In the genomic region with DNA sequence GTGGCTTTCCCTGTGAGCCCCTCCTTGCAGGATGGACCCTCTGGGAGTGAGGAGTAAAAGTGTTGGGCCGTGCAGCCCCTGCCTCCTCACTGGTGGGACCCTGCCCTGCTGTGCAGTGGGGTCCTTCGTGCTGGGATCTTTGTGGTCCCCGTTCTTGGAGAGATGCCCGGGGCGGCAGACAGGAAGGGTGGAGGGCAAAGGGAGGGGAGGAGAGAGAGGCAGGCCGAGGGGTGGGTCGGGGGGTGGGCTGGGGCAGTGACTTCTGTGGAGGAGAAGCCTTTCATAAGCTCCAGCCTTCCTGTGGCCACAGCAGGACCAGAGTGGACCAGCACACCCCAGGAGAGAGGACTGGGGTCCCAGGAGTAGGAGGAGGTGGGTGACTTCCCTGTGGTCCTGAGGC, we compare ENCODE assay signal across 2 cellular contexts.
TF ChIP-seq lines count a peak whose summit lies in the region.

A gene (plus strand): TSS at position 283 of the 400 bp plus-strand sequence. CDS start 1,922 bp downstream, outside the sequence.

TF ChIP-seq in SK-N-SH, 30 proteins besides CTCF, POLR2A, EP300 and RAD21 (continued from another document):
- TF ChIP-seq, protein P1, sequence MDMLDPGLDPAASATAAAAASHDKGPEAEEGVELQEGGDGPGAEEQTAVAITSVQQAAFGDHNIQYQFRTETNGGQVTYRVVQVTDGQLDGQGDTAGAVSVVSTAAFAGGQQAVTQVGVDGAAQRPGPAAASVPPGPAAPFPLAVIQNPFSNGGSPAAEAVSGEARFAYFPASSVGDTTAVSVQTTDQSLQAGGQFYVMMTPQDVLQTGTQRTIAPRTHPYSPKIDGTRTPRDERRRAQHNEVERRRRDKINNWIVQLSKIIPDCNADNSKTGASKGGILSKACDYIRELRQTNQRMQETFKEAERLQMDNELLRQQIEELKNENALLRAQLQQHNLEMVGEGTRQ (IDR thresholded peaks at IDR 0.05; ENCODE audit: borderline replicate concordance, low read depth, low read length), result no peak
- TF ChIP-seq, protein P2, sequence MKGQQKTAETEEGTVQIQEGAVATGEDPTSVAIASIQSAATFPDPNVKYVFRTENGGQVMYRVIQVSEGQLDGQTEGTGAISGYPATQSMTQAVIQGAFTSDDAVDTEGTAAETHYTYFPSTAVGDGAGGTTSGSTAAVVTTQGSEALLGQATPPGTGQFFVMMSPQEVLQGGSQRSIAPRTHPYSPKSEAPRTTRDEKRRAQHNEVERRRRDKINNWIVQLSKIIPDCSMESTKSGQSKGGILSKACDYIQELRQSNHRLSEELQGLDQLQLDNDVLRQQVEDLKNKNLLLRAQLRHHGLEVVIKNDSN (IDR thresholded peaks at IDR 0.05; ENCODE audit: borderline replicate concordance, low read depth), result no peak
- TF ChIP-seq, protein P3, sequence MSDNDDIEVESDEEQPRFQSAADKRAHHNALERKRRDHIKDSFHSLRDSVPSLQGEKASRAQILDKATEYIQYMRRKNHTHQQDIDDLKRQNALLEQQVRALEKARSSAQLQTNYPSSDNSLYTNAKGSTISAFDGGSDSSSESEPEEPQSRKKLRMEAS (IDR thresholded peaks at IDR 0.05; ENCODE audit: low read depth), result no peak
- TF ChIP-seq NFIC (IDR thresholded peaks at IDR 0.05; ENCODE audit: borderline replicate concordance) (no peak), POLR2AphosphoS5 (IDR thresholded peaks at IDR 0.05; ENCODE audit: low read depth, low read length) (no peak), GABPA (IDR thresholded peaks at IDR 0.05; ENCODE audit: low read depth) (no peak), SIN3A (IDR thresholded peaks at IDR 0.05; ENCODE audit: borderline replicate concordance, low read depth, low read length) (no peak), GATA2 (CRISPR knock-in tag; IDR thresholded peaks at IDR 0.05) (no peak), TEAD4 (IDR thresholded peaks at IDR 0.05; ENCODE audit: borderline replicate concordance, insufficient read depth) (no peak)

TF ChIP-seq in SK-N-SH treated with all-trans-retinoic acid at 6 μM for 48 hours, 23 proteins besides CTCF, POLR2A, EP300 and RAD21 (continued from another document):
- TF ChIP-seq, protein P4, sequence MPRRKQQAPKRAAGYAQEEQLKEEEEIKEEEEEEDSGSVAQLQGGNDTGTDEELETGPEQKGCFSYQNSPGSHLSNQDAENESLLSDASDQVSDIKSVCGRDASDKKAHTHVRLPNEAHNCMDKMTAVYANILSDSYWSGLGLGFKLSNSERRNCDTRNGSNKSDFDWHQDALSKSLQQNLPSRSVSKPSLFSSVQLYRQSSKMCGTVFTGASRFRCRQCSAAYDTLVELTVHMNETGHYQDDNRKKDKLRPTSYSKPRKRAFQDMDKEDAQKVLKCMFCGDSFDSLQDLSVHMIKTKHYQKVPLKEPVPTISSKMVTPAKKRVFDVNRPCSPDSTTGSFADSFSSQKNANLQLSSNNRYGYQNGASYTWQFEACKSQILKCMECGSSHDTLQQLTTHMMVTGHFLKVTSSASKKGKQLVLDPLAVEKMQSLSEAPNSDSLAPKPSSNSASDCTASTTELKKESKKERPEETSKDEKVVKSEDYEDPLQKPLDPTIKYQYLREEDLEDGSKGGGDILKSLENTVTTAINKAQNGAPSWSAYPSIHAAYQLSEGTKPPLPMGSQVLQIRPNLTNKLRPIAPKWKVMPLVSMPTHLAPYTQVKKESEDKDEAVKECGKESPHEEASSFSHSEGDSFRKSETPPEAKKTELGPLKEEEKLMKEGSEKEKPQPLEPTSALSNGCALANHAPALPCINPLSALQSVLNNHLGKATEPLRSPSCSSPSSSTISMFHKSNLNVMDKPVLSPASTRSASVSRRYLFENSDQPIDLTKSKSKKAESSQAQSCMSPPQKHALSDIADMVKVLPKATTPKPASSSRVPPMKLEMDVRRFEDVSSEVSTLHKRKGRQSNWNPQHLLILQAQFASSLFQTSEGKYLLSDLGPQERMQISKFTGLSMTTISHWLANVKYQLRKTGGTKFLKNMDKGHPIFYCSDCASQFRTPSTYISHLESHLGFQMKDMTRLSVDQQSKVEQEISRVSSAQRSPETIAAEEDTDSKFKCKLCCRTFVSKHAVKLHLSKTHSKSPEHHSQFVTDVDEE (CRISPR knock-in tag; IDR thresholded peaks at IDR 0.05), result no peak
- TF ChIP-seq CSDC2 (CRISPR knock-in tag; IDR thresholded peaks at IDR 0.05) (no peak), BACH2 (CRISPR knock-in tag; IDR thresholded peaks at IDR 0.05; ENCODE audit: borderline replicate concordance) (no peak), ESRRG (CRISPR knock-in tag; IDR thresholded peaks at IDR 0.05) (no peak), ISL1 (CRISPR knock-in tag; IDR thresholded peaks at IDR 0.05) (no peak), ZFP30 (CRISPR knock-in tag; IDR thresholded peaks at IDR 0.05) (no peak), RARB (CRISPR knock-in tag; IDR thresholded peaks at IDR 0.05) (no peak)
- TF ChIP-seq, protein P5, sequence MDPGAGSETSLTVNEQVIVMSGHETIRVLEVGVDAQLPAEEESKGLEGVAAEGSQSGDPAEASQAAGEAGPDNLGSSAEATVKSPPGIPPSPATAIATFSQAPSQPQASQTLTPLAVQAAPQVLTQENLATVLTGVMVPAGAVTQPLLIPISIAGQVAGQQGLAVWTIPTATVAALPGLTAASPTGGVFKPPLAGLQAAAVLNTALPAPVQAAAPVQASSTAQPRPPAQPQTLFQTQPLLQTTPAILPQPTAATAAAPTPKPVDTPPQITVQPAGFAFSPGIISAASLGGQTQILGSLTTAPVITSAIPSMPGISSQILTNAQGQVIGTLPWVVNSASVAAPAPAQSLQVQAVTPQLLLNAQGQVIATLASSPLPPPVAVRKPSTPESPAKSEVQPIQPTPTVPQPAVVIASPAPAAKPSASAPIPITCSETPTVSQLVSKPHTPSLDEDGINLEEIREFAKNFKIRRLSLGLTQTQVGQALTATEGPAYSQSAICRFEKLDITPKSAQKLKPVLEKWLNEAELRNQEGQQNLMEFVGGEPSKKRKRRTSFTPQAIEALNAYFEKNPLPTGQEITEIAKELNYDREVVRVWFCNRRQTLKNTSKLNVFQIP (CRISPR knock-in tag; IDR thresholded peaks at IDR 0.05; ENCODE audit: borderline replicate concordance, low read depth), result no peak
